In the genomic region with DNA sequence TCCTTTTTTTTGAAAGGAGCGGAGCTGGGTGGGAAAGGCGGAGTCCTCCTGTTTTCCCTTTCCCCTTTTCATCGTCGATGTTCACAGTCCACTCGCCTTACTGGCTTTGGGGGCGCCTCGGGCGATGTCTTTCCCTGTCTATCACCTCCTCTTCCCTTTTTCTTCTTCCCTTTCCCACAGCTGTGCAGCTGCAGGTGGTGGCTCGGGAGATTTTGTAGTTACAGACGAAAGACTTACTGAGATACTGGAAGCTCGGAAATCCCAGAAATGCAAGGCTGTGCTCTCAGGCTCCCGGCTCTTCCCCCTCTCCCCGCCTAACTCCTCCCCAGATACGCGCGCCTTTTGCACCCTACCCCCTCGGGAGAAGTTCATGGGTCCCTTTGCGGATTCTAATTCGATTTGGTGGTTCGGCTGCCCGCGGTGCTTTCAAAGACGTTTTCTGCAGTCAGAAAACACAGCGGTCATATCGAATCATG, we compare ENCODE assay signal across 7 cellular contexts. TPM values are rescaled to one million over a fixed set of nuclear protein-coding genes. Genes with fewer than 3 reads are reported as not detected.
DNase-seq lines count a peak whose midpoint lies in the region; ATAC-seq and TF ChIP-seq lines count a peak whose summit lies in the region.

No MANE protein-coding gene starts in this region.

- no peaks in the 10 kb centered on the region for H3K9me3 ChIP-seq in HUES64 (ENCODE audit: insufficient read depth, low read depth, low read length)
- H3K9me3 ChIP-seq in WERI-Rb-1 (ENCODE audit: severe bottlenecking): no peaks in the 10 kb centered on the region

- H3K4me3 Mint-ChIP-seq in natural killer cell: peak overlapping the region; percentile 93

- no peak overlapping the region for H3K27ac ChIP-seq in HUES64 (ENCODE audit: low read depth, low read length)
- no peak overlapping the region for H3K27ac ChIP-seq in WERI-Rb-1

- peak overlapping the region; percentile 82 for H3K9ac ChIP-seq in HUES64 (ENCODE audit: low read depth, low read length)

- ATAC-seq in natural killer cell (no peak), GM18868 (IDR thresholded peaks at IDR 0.05; ENCODE audit: unreplicated experiment) (no peak)

- intact Hi-C loops in natural killer cell (cut with micrococcal nuclease): loop anchor here (1.0 kb wide), 1 partner anchor 125 kb away; no protein-coding TSS in a partner anchor

- TF ChIP-seq CTCF in WERI-Rb-1 (IDR thresholded peaks at IDR 0.05; ENCODE audit: low read depth, low read length) (no peak), natural killer cell (IDR thresholded peaks at IDR 0.05) (no peak)

- H3K27me3 Mint-ChIP-seq in natural killer cell (ENCODE audit: low read depth in 2 of 2): no peaks in the 10 kb centered on the region

- DNase-seq in EH (ENCODE audit: low read depth) (peak; percentile 72), WERI-Rb-1 (peak; percentile 22), fibroblast of gingiva (ENCODE audit: low read depth) (peak; percentile 34), natural killer cell (no peak), SHP77 treated with DMSO at 0.1 percent for 48 hours (lab: John Stamatoyannopoulos, UW) (no peak)

- peaks cover 23 to 53% of the 10 kb centered on the region in 2 donors for H3K4me1 Mint-ChIP-seq in natural killer cell

- peak overlapping the region; percentile 50 to 90 for H3K27ac Mint-ChIP-seq in natural killer cell

- WGBS in HUES64: under 1% methylated on average over 25 of the region's 25 CpGs

- H3K9me3 Mint-ChIP-seq in natural killer cell: no peaks in the 10 kb centered on the region

- H3K4me3 ChIP-seq in HUES64 (ENCODE audit: low read length) (peak overlapping the region; percentile 89), WERI-Rb-1 (ENCODE audit: low read depth, low read length) (peak overlapping the region; percentile 89)

- H3K27me3 ChIP-seq in HUES64 (ENCODE audit: insufficient read depth, low read length) (peaks cover 25% of the 10 kb centered on the region), WERI-Rb-1 (ENCODE audit: insufficient read depth, low read depth, severe bottlenecking) (no peaks in the 10 kb centered on the region)

- H3K4me1 ChIP-seq in HUES64 (ENCODE audit: insufficient read depth, low read length): peaks cover 30% of the 10 kb centered on the region

- no peaks in the 10 kb centered on the region for H3K36me3 Mint-ChIP-seq in natural killer cell

- H3K36me3 ChIP-seq in HUES64 (ENCODE audit: insufficient read depth, low read length) (no peaks in the 10 kb centered on the region), WERI-Rb-1 (no peaks in the 10 kb centered on the region)

RNA-seq across cellular contexts. Expression of a gene that starts 1.3 kb away (rescaled TPM):
- 65.8 TPM for polyA plus RNA-seq in HUES64 (2013, experiment 1 of 2)
- 85.9 TPM for polyA plus RNA-seq in HUES64 (2013, experiment 2 of 2)
- total RNA-seq in natural killer cell: 10 to 100 TPM; 38.6 to 52.8 (median 46.2) TPM

RNA-seq across cellular contexts. Expression of a gene that starts 52.9 kb away (rescaled TPM):
- polyA plus RNA-seq in HUES64 (2013, experiment 1 of 2): 0.25 TPM
- polyA plus RNA-seq in HUES64 (2013, experiment 2 of 2): 0.19 TPM
- not detected for total RNA-seq in natural killer cell

Comparison
In these comparisons a context has a peak if more than half of its experiments do, and no peak if none do; other contexts are left out.
1. DNase-seq: peak in EH (single experiment), WERI-Rb-1 (single experiment) and fibroblast of gingiva (single experiment); none in natural killer cell (single experiment) and SHP77 treated with DMSO at 0.1 percent for 48 hours (single experiment).